23 cellular contexts compared by ENCODE assay signal in the genomic region with DNA sequence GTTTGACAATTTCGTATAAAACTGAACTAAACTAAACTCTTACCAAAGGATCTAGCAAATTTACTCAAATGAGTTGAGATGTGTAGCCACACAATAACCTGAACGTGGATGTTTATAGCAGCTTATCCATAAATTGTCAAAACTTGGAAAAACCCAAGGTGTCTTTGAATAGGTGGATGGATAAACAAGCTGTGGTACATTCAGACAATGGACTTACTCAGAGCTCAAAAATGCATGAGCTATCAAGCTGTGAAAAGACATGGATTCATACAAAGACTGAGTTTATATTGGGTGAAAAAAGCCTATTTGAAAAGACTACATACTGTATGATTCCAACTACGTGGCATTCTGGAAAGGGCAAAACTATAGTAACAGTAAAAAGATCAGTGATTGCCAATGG.
DNase-seq lines count a peak whose midpoint lies in the region; ATAC-seq and TF ChIP-seq lines count a peak whose summit lies in the region.
"Had no signal": no experiment of that assay in that cellular context is flagged by ENCODE, and none has a peak within 500 bp of the region (broad histone marks: within the 10 kb centered on the region; RNA-seq: fewer than 3 reads in every experiment).

No MANE protein-coding gene starts in this region.

- POLR2A ChIA-PET in Caco-2 (lab: Charles Lee) (no interaction called here), HEK293T (lab: Yijun Ruan, JAX) (no interaction called here)
- POLR2A ChIA-PET in naive thymus-derived CD8-positive, alpha-beta T cell (lab: Charles Lee) = no interaction called here

- no TSS peak for BruUV-seq in Caco-2 (replicated peaks; lab: Mats Ljungman, UMichigan)

- H3K4me3 ChIP-seq in Caco-2 (ENCODE audit: low read depth, low read length) (no peak overlapping the region), cardiac fibroblast (replicated peaks in 1 of 2; ENCODE audit: low read depth in 2 of 2, low read length in 2 of 2) (no peak overlapping the region)

- CTCF ChIA-PET in Caco-2 (lab: Charles Lee) = no interaction called here
- CTCF ChIA-PET in HEK293T (lab: Yijun Ruan, JAX) = no interaction called here

- DNase-seq in Caco-2 (no peak), SK-MEL-5 (ENCODE audit: low read depth, low spot score) (peak; percentile 48), cardiac fibroblast (ENCODE audit: low read depth in 2 of 2) (peak; percentile 5 to 60), foreskin keratinocyte (peak; percentile 61 to 68), HEK293T (ENCODE audit: extremely low spot score) (no peak)
- DNase-seq in activated naive CD4-positive, alpha-beta T cell treated with anti-CD3 and anti-CD28 coated beads, Interleukin-2, amount 50 U/mL, for 16 hours = no peak
- DNase-seq in activated CD4-positive, CD25-positive, alpha-beta regulatory T cell treated with anti-CD3 and anti-CD28 coated beads, Interleukin-2, amount 50 U/mL, for 72 hours = no peak
- DNase-seq in naive thymus-derived CD8-positive, alpha-beta T cell = no peak
- DNase-seq: 8988T, DMS 273 treated with DMSO at 0.1 percent for 48 hours, DND-41, GOT3, NCI-H1436, NCI-H1930, NCI-H226, NCI-H524, NCI-H82, OCI-M1, RPMI8226, SIG-M5 had no signal

- TF ChIP-seq CTCF in Caco-2 (IDR thresholded peaks at IDR 0.05; ENCODE audit: insufficient read depth in 1 of 2, low read depth in 1 of 2, low read length in 1 of 2, severe bottlenecking in 1 of 2, unreplicated experiment in 1 of 2) (no peak), cardiac fibroblast (IDR thresholded peaks at IDR 0.05; ENCODE audit: low read depth, low read length) (no peak), foreskin keratinocyte (conservative IDR thresholded peaks at IDR 0.05) (no peak)

- H3K27me3 ChIP-seq in Caco-2 (replicated peaks; ENCODE audit: control insufficient read depth, insufficient read depth, low read length) = no peaks in the 10 kb centered on the region
- no peaks in the 10 kb centered on the region for H3K27me3 ChIP-seq in foreskin keratinocyte

- ATAC-seq in foreskin keratinocyte = peak; percentile 86
- no peak for ATAC-seq in naive thymus-derived CD8-positive, alpha-beta T cell
- ATAC-seq: HCT116 had no signal

- intact Hi-C loops in Caco-2 (cut with micrococcal nuclease; ENCODE audit: unreplicated experiment) = no loop called here

- H3K4me3 Mint-ChIP-seq in Caco-2 (ENCODE audit: unreplicated experiment) = no peak overlapping the region
- H3K4me3 Mint-ChIP-seq in naive thymus-derived CD8-positive, alpha-beta T cell = no peak overlapping the region
- H3K4me3 Mint-ChIP-seq: B cell had no signal

- peaks cover 18% of the 10 kb centered on the region for H3K9me3 Mint-ChIP-seq in Caco-2 (ENCODE audit: unreplicated experiment)
- H3K9me3 Mint-ChIP-seq in naive thymus-derived CD8-positive, alpha-beta T cell = peaks cover 0 to 14% (median 4%) of the 10 kb centered on the region in 9 donors

- no peaks in the 10 kb centered on the region for H3K4me1 Mint-ChIP-seq in Caco-2 (ENCODE audit: low read depth, unreplicated experiment)
- no peaks in the 10 kb centered on the region for H3K4me1 Mint-ChIP-seq in naive thymus-derived CD8-positive, alpha-beta T cell
- H3K4me1 Mint-ChIP-seq: B cell had no signal

- H3K27ac ChIP-seq in foreskin keratinocyte = no peak overlapping the region
- H3K27ac ChIP-seq: KMS-11 had no signal

- in situ Hi-C loops in SK-MEL-5 (cut with HindIII; ENCODE audit: low pct_unique_long_range_greater_than_20kb, low sequenced_read_pairs) = no loop called here

- peak overlapping the region; percentile 50 for H3K27ac Mint-ChIP-seq in Caco-2 (ENCODE audit: unreplicated experiment)
- H3K27ac Mint-ChIP-seq in naive thymus-derived CD8-positive, alpha-beta T cell = no peak overlapping the region
- H3K27ac Mint-ChIP-seq: B cell had no signal

- H3K36me3 Mint-ChIP-seq in Caco-2 (ENCODE audit: insufficient read depth, unreplicated experiment) = peaks cover 22% of the 10 kb centered on the region
- H3K36me3 Mint-ChIP-seq in naive thymus-derived CD8-positive, alpha-beta T cell = peaks cover 2 to 18% (median 10%) of the 10 kb centered on the region in 3 donors

- H3K9me3 ChIP-seq in Caco-2 = no peaks in the 10 kb centered on the region

- H3K4me1 ChIP-seq in Caco-2 (no peaks in the 10 kb centered on the region), foreskin keratinocyte (peaks cover 7% of the 10 kb centered on the region)

- H3K36me3 ChIP-seq in Caco-2 (ENCODE audit: control insufficient read depth, insufficient read depth, low read length) = no peaks in the 10 kb centered on the region

- H3K27me3 Mint-ChIP-seq in Caco-2 (ENCODE audit: insufficient read depth, unreplicated experiment) = no peaks in the 10 kb centered on the region
- H3K27me3 Mint-ChIP-seq in naive thymus-derived CD8-positive, alpha-beta T cell = no peaks in the 10 kb centered on the region
- H3K27me3 Mint-ChIP-seq: B cell had no signal

TF ChIP-seq in HEK293T, 16 proteins besides CTCF, POLR2A, EP300 and RAD21:
- TF ChIP-seq PKNOX1 (IDR thresholded peaks at IDR 0.05) (no peak), FOXK2 (IDR thresholded peaks at IDR 0.05) (no peak), SP1 (IDR thresholded peaks at IDR 0.05) (no peak), FOXA1 (IDR thresholded peaks at IDR 0.05) (no peak), HDGF (IDR thresholded peaks at IDR 0.05; ENCODE audit: borderline replicate concordance) (no peak), L3MBTL2 (conservative IDR thresholded peaks at IDR 0.05) (no peak), ZNF384 (IDR thresholded peaks at IDR 0.05) (no peak), CTBP1 (IDR thresholded peaks at IDR 0.05; ENCODE audit: borderline replicate concordance) (no peak), LEF1 (IDR thresholded peaks at IDR 0.05; ENCODE audit: borderline replicate concordance) (no peak), ELF4 (IDR thresholded peaks at IDR 0.05) (no peak), ARNT (IDR thresholded peaks at IDR 0.05) (no peak), FOXM1 (IDR thresholded peaks at IDR 0.05; ENCODE audit: borderline replicate concordance) (no peak), SUZ12 (IDR thresholded peaks at IDR 0.05) (no peak), NFRKB (IDR thresholded peaks at IDR 0.05) (no peak), BHLHE40 (IDR thresholded peaks at IDR 0.05; ENCODE audit: borderline replicate concordance) (no peak), TARDBP (IDR thresholded peaks at IDR 0.05) (no peak)

Comparison
In these comparisons a context has a peak if more than half of its experiments do, and no peak if none do; other contexts are left out.
1. DNase-seq: peak in SK-MEL-5 (single experiment), cardiac fibroblast (2 of 2) and foreskin keratinocyte (2 of 2); none in Caco-2 (0 of 2), activated naive CD4-positive, alpha-beta T cell treated with anti-CD3 and anti-CD28 coated beads, Interleukin-2, amount 50 U/mL, for 16 hours (single experiment), HEK293T (single experiment), activated CD4-positive, CD25-positive, alpha-beta regulatory T cell treated with anti-CD3 and anti-CD28 coated beads, Interleukin-2, amount 50 U/mL, for 72 hours (single experiment) and naive thymus-derived CD8-positive, alpha-beta T cell (0 of 10).